Comparison of ENCODE assay signal across 8 cellular contexts in genomic region chr4:127965803-127966175, GRCh38. TPM values are rescaled to one million over a fixed set of nuclear protein-coding genes. Genes with fewer than 3 reads are reported as not detected.
DNase-seq lines count a peak whose midpoint lies in the region; ATAC-seq and TF ChIP-seq lines count a peak whose summit lies in the region.

No MANE protein-coding gene starts in this region.

- no peaks in the 10 kb centered on the region for H3K36me3 ChIP-seq in lung (ENCODE audit: control insufficient read depth in 2 of 2, insufficient read depth in 2 of 2, low read length in 2 of 2)

- TF ChIP-seq CTCF in choroid plexus epithelial cell (conservative IDR thresholded peaks at IDR 0.05; ENCODE audit: low read depth, low read length), result no peak
- no peak for TF ChIP-seq CTCF in lung (IDR thresholded peaks at IDR 0.05; ENCODE audit: control extremely low read depth, extremely low read depth)

- DNase-seq in NCI-H1436 (lab: John Stamatoyannopoulos, UW) (peak; percentile 73), NCI-H1436 treated with DMSO at 0.1 percent for 48 hours (lab: John Stamatoyannopoulos, UW) (no peak), NCI-H1417 (lab: John Stamatoyannopoulos, UW) (peak; percentile 32 to 88 (median 84)), choroid plexus epithelial cell (ENCODE audit: low read depth) (peak; percentile 39), lung (ENCODE audit: low spot score) (peak; percentile 48)
- DNase-seq in activated CD4-positive, alpha-beta T cell treated with anti-CD3 and anti-CD28 coated beads for 48 hours, result peak; percentile 83
- peak; percentile 23 for DNase-seq in stimulated activated CD8-positive, alpha-beta memory T cell treated with anti-CD3 and anti-CD28 coated beads, Interleukin-15, amount 100 ng/mL, for 24 hours (ENCODE audit: low read depth)

- H3K9me3 ChIP-seq in lung (ENCODE audit: control insufficient read depth in 2 of 2, insufficient read depth in 1 of 2, low read length in 1 of 2), result no peaks in the 10 kb centered on the region

- H3K27ac ChIP-seq in lung (ENCODE audit: low read depth in 1 of 2, low read length in 1 of 2), result peak overlapping the region; percentile 87 to 91

- WGBS in lung, 2 donors, result 0% methylated on average over 13 to 15 of the region's 15 CpGs

- ATAC-seq in HG02763 (IDR thresholded peaks at IDR 0.05; ENCODE audit: unreplicated experiment) (peak; percentile 29), lung (ENCODE audit: insufficient read depth, low FRiP score) (no peak)

- H3K27me3 ChIP-seq in lung (ENCODE audit: control insufficient read depth, insufficient read depth), result no peaks in the 10 kb centered on the region

- H3K4me3 ChIP-seq in choroid plexus epithelial cell (ENCODE audit: low read depth, low read length), result peak overlapping the region; percentile 99
- H3K4me3 ChIP-seq in lung, result peak overlapping the region; percentile 76

- peaks cover 0 to 2% of the 10 kb centered on the region in 2 donors for H3K4me1 ChIP-seq in lung (ENCODE audit: control insufficient read depth in 2 of 2, insufficient read depth in 2 of 2, low read length in 2 of 2)

RNA-seq across cellular contexts. Expression of gene ABHD18, which starts 0.6 kb away (rescaled TPM):
- 10 to 100 TPM; 10.1 to 16.4 TPM for total RNA-seq in lung
- 1 to 10 TPM; 4.3 to 4.5 TPM for polyA plus RNA-seq in lung

RNA-seq across cellular contexts. Expression of gene MFSD8, which starts 0.8 kb away (rescaled TPM):
- 10 to 100 TPM; 17.6 to 40.6 TPM for total RNA-seq in lung
- polyA plus RNA-seq in lung, result 10 to 100 TPM in 1 of 2 donors, 1 to 10 TPM in 1; 7.2 to 18.1 TPM
